In the genomic region with DNA sequence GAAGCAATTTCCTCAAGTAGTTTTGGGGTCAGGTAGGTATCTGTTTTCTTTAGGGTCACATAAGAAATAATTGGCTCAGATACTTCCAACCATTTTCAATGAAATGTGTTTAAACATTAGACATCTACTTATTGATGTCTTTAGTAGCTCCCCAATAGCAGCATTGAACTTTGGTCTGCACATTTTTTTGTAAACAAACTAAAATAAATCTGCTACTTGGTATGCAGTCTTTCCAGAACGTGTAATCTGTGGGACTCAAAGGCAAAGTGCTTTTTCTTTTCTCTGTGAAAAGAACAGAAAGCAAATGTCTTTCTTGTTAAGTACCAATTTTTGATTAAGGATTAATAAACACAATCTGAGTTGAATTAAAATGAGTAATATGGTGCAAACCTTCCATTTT, we compare ENCODE assay signal across 1 cellular context.
A peak's percentile ranks its signal among the peaks of the same experiment; 100 is the strongest.
TF ChIP-seq lines count a peak whose summit lies in the region.

No MANE protein-coding gene starts in this region.

TF ChIP-seq in HepG2, 621 proteins besides CTCF, POLR2A, EP300 and RAD21 (continues in another document):
- TF ChIP-seq ZNF672 (CRISPR knock-in tag; IDR thresholded peaks at IDR 0.05), result no peak
- no peak for TF ChIP-seq KAT2B (IDR thresholded peaks at IDR 0.05; ENCODE audit: borderline replicate concordance, low read depth, low read length)
- TF ChIP-seq NFIC (IDR thresholded peaks at IDR 0.05; ENCODE audit: low read length), result 0 out of 2 replicates have a peak, but pooled peaks have one; percentile 48
- TF ChIP-seq, protein P1, sequence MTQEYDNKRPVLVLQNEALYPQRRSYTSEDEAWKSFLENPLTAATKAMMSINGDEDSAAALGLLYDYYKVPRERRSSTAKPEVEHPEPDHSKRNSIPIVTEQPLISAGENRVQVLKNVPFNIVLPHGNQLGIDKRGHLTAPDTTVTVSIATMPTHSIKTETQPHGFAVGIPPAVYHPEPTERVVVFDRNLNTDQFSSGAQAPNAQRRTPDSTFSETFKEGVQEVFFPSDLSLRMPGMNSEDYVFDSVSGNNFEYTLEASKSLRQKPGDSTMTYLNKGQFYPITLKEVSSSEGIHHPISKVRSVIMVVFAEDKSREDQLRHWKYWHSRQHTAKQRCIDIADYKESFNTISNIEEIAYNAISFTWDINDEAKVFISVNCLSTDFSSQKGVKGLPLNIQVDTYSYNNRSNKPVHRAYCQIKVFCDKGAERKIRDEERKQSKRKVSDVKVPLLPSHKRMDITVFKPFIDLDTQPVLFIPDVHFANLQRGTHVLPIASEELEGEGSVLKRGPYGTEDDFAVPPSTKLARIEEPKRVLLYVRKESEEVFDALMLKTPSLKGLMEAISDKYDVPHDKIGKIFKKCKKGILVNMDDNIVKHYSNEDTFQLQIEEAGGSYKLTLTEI (CRISPR knock-in tag; conservative IDR thresholded peaks at IDR 0.05), result no peak
- no peak for TF ChIP-seq ZNF879 (CRISPR knock-in tag; IDR thresholded peaks at IDR 0.05)
- peak; percentile 22; the same call in 1 of the 2 replicates for TF ChIP-seq ZKSCAN8 (CRISPR knock-in tag; IDR thresholded peaks at IDR 0.05; ENCODE audit: borderline replicate concordance)
- TF ChIP-seq, protein P2, sequence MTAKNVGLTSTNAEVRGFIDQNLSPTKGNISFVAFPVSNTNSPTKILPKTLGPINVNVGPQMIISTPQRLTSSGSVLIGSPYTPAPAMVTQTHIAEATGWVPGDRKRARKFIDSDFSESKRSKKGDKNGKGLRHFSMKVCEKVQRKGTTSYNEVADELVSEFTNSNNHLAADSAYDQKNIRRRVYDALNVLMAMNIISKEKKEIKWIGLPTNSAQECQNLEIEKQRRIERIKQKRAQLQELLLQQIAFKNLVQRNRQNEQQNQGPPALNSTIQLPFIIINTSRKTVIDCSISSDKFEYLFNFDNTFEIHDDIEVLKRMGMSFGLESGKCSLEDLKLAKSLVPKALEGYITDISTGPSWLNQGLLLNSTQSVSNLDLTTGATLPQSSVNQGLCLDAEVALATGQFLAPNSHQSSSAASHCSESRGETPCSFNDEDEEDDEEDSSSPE (CRISPR knock-in tag; IDR thresholded peaks at IDR 0.05), result no peak
- TF ChIP-seq ZBTB7A (CRISPR knock-in tag; IDR thresholded peaks at IDR 0.05), result no peak
- 0 out of 2 replicates have a peak, but pooled peaks have one; percentile 30 for TF ChIP-seq MIER3 (CRISPR knock-in tag; IDR thresholded peaks at IDR 0.05; ENCODE audit: borderline replicate concordance)
- no peak for TF ChIP-seq KLF6 (CRISPR knock-in tag; IDR thresholded peaks at IDR 0.05)
- peak; percentile 28; the same call in 1 of the 2 replicates for TF ChIP-seq NCOA2 (CRISPR knock-in tag; IDR thresholded peaks at IDR 0.05)
- TF ChIP-seq, protein P3, sequence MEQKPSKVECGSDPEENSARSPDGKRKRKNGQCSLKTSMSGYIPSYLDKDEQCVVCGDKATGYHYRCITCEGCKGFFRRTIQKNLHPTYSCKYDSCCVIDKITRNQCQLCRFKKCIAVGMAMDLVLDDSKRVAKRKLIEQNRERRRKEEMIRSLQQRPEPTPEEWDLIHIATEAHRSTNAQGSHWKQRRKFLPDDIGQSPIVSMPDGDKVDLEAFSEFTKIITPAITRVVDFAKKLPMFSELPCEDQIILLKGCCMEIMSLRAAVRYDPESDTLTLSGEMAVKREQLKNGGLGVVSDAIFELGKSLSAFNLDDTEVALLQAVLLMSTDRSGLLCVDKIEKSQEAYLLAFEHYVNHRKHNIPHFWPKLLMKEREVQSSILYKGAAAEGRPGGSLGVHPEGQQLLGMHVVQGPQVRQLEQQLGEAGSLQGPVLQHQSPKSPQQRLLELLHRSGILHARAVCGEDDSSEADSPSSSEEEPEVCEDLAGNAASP (CRISPR knock-in tag; IDR thresholded peaks at IDR 0.05; ENCODE audit: borderline replicate concordance), result no peak
- no peak for TF ChIP-seq GTF2F1 (IDR thresholded peaks at IDR 0.05; ENCODE audit: low read length)
- no peak for TF ChIP-seq SP140L (CRISPR knock-in tag; IDR thresholded peaks at IDR 0.05; ENCODE audit: borderline replicate concordance)
- TF ChIP-seq RXRB (CRISPR knock-in tag; IDR thresholded peaks at IDR 0.05; ENCODE audit: borderline replicate concordance), result peak; percentile 31
- TF ChIP-seq SIX1 (CRISPR knock-in tag; IDR thresholded peaks at IDR 0.05; ENCODE audit: borderline replicate concordance), result no peak
- TF ChIP-seq, protein P4, sequence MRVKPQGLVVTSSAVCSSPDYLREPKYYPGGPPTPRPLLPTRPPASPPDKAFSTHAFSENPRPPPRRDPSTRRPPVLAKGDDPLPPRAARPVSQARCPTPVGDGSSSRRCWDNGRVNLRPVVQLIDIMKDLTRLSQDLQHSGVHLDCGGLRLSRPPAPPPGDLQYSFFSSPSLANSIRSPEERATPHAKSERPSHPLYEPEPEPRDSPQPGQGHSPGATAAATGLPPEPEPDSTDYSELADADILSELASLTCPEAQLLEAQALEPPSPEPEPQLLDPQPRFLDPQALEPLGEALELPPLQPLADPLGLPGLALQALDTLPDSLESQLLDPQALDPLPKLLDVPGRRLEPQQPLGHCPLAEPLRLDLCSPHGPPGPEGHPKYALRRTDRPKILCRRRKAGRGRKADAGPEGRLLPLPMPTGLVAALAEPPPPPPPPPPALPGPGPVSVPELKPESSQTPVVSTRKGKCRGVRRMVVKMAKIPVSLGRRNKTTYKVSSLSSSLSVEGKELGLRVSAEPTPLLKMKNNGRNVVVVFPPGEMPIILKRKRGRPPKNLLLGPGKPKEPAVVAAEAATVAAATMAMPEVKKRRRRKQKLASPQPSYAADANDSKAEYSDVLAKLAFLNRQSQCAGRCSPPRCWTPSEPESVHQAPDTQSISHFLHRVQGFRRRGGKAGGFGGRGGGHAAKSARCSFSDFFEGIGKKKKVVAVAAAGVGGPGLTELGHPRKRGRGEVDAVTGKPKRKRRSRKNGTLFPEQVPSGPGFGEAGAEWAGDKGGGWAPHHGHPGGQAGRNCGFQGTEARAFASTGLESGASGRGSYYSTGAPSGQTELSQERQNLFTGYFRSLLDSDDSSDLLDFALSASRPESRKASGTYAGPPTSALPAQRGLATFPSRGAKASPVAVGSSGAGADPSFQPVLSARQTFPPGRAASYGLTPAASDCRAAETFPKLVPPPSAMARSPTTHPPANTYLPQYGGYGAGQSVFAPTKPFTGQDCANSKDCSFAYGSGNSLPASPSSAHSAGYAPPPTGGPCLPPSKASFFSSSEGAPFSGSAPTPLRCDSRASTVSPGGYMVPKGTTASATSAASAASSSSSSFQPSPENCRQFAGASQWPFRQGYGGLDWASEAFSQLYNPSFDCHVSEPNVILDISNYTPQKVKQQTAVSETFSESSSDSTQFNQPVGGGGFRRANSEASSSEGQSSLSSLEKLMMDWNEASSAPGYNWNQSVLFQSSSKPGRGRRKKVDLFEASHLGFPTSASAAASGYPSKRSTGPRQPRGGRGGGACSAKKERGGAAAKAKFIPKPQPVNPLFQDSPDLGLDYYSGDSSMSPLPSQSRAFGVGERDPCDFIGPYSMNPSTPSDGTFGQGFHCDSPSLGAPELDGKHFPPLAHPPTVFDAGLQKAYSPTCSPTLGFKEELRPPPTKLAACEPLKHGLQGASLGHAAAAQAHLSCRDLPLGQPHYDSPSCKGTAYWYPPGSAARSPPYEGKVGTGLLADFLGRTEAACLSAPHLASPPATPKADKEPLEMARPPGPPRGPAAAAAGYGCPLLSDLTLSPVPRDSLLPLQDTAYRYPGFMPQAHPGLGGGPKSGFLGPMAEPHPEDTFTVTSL (CRISPR knock-in tag; IDR thresholded peaks at IDR 0.05; ENCODE audit: borderline replicate concordance), result peak; percentile 39; the same call in 1 of the 2 replicates
- TF ChIP-seq ZNF264 (CRISPR knock-in tag; IDR thresholded peaks at IDR 0.05), result 0 out of 2 replicates have a peak, but pooled peaks have one; percentile 31
- TF ChIP-seq, protein P5, sequence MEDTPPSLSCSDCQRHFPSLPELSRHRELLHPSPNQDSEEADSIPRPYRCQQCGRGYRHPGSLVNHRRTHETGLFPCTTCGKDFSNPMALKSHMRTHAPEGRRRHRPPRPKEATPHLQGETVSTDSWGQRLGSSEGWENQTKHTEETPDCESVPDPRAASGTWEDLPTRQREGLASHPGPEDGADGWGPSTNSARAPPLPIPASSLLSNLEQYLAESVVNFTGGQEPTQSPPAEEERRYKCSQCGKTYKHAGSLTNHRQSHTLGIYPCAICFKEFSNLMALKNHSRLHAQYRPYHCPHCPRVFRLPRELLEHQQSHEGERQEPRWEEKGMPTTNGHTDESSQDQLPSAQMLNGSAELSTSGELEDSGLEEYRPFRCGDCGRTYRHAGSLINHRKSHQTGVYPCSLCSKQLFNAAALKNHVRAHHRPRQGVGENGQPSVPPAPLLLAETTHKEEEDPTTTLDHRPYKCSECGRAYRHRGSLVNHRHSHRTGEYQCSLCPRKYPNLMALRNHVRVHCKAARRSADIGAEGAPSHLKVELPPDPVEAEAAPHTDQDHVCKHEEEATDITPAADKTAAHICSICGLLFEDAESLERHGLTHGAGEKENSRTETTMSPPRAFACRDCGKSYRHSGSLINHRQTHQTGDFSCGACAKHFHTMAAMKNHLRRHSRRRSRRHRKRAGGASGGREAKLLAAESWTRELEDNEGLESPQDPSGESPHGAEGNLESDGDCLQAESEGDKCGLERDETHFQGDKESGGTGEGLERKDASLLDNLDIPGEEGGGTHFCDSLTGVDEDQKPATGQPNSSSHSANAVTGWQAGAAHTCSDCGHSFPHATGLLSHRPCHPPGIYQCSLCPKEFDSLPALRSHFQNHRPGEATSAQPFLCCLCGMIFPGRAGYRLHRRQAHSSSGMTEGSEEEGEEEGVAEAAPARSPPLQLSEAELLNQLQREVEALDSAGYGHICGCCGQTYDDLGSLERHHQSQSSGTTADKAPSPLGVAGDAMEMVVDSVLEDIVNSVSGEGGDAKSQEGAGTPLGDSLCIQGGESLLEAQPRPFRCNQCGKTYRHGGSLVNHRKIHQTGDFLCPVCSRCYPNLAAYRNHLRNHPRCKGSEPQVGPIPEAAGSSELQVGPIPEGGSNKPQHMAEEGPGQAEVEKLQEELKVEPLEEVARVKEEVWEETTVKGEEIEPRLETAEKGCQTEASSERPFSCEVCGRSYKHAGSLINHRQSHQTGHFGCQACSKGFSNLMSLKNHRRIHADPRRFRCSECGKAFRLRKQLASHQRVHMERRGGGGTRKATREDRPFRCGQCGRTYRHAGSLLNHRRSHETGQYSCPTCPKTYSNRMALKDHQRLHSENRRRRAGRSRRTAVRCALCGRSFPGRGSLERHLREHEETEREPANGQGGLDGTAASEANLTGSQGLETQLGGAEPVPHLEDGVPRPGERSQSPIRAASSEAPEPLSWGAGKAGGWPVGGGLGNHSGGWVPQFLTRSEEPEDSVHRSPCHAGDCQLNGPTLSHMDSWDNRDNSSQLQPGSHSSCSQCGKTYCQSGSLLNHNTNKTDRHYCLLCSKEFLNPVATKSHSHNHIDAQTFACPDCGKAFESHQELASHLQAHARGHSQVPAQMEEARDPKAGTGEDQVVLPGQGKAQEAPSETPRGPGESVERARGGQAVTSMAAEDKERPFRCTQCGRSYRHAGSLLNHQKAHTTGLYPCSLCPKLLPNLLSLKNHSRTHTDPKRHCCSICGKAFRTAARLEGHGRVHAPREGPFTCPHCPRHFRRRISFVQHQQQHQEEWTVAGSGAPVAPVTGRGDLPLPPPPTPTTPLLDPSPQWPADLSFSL (CRISPR knock-in tag; IDR thresholded peaks at IDR 0.05), result no peak
- TF ChIP-seq ZNF33B (CRISPR knock-in tag; IDR thresholded peaks at IDR 0.05), result no peak
- TF ChIP-seq SIN3B (IDR thresholded peaks at IDR 0.05; ENCODE audit: low read length), result no peak
- TF ChIP-seq TAF15 (IDR thresholded peaks at IDR 0.05; ENCODE audit: low read depth, low read length, poor library complexity, severe bottlenecking), result no peak
- 0 out of 2 replicates have a peak, but pooled peaks have one; percentile 22 for TF ChIP-seq ATF1 (CRISPR knock-in tag; IDR thresholded peaks at IDR 0.05)
- TF ChIP-seq KDM5A (IDR thresholded peaks at IDR 0.05; ENCODE audit: borderline replicate concordance, low read length), result no peak
- no peak for TF ChIP-seq ZFP36L1 (CRISPR knock-in tag; IDR thresholded peaks at IDR 0.05)
- TF ChIP-seq, protein P6, sequence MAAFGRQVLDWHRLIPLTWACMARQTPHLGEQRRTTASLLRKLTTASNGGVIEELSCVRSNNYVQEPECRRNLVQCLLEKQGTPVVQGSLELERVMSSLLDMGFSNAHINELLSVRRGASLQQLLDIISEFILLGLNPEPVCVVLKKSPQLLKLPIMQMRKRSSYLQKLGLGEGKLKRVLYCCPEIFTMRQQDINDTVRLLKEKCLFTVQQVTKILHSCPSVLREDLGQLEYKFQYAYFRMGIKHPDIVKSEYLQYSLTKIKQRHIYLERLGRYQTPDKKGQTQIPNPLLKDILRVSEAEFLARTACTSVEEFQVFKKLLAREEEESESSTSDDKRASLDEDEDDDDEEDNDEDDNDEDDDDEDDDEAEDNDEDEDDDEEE (CRISPR knock-in tag; IDR thresholded peaks at IDR 0.05), result no peak
- peak; percentile 9; the same call in 1 of the 2 replicates for TF ChIP-seq HMG20A (CRISPR knock-in tag; IDR thresholded peaks at IDR 0.05; ENCODE audit: borderline replicate concordance)
- TF ChIP-seq ZZZ3 (CRISPR knock-in tag; IDR thresholded peaks at IDR 0.05; ENCODE audit: borderline replicate concordance), result no peak
- peak; percentile 50 for TF ChIP-seq FOXA3 (CRISPR knock-in tag; IDR thresholded peaks at IDR 0.05)
- TF ChIP-seq TEAD3 (CRISPR knock-in tag; optimal IDR thresholded peaks at IDR 0.05; ENCODE audit: borderline replicate concordance), result peak; percentile 22
- TF ChIP-seq HNF4A (CRISPR knock-in tag; IDR thresholded peaks at IDR 0.05), result peak; percentile 73
- no peak for TF ChIP-seq TBL1XR1 (IDR thresholded peaks at IDR 0.05; ENCODE audit: borderline replicate concordance, low read length, partially characterized antibody)
- TF ChIP-seq, protein P7, sequence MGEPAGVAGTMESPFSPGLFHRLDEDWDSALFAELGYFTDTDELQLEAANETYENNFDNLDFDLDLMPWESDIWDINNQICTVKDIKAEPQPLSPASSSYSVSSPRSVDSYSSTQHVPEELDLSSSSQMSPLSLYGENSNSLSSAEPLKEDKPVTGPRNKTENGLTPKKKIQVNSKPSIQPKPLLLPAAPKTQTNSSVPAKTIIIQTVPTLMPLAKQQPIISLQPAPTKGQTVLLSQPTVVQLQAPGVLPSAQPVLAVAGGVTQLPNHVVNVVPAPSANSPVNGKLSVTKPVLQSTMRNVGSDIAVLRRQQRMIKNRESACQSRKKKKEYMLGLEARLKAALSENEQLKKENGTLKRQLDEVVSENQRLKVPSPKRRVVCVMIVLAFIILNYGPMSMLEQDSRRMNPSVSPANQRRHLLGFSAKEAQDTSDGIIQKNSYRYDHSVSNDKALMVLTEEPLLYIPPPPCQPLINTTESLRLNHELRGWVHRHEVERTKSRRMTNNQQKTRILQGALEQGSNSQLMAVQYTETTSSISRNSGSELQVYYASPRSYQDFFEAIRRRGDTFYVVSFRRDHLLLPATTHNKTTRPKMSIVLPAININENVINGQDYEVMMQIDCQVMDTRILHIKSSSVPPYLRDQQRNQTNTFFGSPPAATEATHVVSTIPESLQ (CRISPR knock-in tag; conservative IDR thresholded peaks at IDR 0.05), result no peak
- peak; percentile 82 for TF ChIP-seq GATAD2A (CRISPR knock-in tag; IDR thresholded peaks at IDR 0.05)
